3 cellular contexts compared by ENCODE assay signal in the genomic region with DNA sequence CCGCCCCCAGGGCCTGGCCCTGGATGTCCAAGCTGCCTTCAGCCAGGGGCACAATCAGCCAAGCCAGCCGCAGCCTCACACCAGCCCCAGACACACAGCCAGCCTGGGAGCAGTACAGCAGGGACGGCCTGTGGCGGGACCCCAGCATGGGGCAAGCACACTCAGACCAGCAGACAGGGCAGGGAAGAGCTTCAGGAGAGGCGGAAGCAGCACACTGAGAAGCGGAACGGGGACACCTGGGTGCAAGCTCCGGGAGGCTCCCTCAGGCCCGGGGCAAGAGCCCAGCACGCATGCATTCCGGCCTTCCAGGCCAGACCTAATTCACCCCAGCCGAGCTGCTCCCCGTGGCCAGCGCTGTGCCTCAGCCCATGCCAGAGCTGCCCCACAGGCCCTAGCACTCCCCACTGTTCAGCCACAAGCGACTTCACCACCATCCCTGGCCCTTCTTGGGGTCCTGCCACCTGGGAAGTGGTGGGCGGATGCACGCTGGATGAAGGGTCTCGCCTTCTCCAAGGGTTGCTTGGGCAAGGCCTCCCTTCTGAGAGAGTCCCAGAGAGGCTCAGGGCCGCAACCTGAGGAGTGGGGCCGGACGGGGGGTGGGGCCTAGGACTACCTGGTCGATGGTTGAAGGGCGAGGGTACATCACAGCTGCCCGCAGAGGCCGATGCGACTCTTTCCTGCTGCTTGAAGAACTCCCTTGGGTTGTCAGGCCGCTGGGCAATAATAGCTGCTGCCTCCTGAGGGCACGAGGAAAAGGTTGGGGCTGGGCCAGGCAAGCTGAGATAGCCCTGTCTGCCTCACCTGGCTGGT.
A peak's percentile ranks its signal among the peaks of the same experiment; 100 is the strongest.
TF ChIP-seq lines count a peak whose summit lies in the region.

No MANE protein-coding gene starts in this region.

TF ChIP-seq in GM23338, 12 proteins besides CTCF, POLR2A, EP300 and RAD21 (continues in another document):
- no peak for TF ChIP-seq JUNB (IDR thresholded peaks at IDR 0.05; ENCODE audit: unreplicated experiment)
- no peak for TF ChIP-seq EZH2 (IDR thresholded peaks at IDR 0.05; ENCODE audit: low read depth, unreplicated experiment)
- peak; percentile 48; the same call in 1 of the 2 replicates for TF ChIP-seq POLR2AphosphoS5 (IDR thresholded peaks at IDR 0.05; ENCODE audit: low read depth)
- TF ChIP-seq, protein P1, sequence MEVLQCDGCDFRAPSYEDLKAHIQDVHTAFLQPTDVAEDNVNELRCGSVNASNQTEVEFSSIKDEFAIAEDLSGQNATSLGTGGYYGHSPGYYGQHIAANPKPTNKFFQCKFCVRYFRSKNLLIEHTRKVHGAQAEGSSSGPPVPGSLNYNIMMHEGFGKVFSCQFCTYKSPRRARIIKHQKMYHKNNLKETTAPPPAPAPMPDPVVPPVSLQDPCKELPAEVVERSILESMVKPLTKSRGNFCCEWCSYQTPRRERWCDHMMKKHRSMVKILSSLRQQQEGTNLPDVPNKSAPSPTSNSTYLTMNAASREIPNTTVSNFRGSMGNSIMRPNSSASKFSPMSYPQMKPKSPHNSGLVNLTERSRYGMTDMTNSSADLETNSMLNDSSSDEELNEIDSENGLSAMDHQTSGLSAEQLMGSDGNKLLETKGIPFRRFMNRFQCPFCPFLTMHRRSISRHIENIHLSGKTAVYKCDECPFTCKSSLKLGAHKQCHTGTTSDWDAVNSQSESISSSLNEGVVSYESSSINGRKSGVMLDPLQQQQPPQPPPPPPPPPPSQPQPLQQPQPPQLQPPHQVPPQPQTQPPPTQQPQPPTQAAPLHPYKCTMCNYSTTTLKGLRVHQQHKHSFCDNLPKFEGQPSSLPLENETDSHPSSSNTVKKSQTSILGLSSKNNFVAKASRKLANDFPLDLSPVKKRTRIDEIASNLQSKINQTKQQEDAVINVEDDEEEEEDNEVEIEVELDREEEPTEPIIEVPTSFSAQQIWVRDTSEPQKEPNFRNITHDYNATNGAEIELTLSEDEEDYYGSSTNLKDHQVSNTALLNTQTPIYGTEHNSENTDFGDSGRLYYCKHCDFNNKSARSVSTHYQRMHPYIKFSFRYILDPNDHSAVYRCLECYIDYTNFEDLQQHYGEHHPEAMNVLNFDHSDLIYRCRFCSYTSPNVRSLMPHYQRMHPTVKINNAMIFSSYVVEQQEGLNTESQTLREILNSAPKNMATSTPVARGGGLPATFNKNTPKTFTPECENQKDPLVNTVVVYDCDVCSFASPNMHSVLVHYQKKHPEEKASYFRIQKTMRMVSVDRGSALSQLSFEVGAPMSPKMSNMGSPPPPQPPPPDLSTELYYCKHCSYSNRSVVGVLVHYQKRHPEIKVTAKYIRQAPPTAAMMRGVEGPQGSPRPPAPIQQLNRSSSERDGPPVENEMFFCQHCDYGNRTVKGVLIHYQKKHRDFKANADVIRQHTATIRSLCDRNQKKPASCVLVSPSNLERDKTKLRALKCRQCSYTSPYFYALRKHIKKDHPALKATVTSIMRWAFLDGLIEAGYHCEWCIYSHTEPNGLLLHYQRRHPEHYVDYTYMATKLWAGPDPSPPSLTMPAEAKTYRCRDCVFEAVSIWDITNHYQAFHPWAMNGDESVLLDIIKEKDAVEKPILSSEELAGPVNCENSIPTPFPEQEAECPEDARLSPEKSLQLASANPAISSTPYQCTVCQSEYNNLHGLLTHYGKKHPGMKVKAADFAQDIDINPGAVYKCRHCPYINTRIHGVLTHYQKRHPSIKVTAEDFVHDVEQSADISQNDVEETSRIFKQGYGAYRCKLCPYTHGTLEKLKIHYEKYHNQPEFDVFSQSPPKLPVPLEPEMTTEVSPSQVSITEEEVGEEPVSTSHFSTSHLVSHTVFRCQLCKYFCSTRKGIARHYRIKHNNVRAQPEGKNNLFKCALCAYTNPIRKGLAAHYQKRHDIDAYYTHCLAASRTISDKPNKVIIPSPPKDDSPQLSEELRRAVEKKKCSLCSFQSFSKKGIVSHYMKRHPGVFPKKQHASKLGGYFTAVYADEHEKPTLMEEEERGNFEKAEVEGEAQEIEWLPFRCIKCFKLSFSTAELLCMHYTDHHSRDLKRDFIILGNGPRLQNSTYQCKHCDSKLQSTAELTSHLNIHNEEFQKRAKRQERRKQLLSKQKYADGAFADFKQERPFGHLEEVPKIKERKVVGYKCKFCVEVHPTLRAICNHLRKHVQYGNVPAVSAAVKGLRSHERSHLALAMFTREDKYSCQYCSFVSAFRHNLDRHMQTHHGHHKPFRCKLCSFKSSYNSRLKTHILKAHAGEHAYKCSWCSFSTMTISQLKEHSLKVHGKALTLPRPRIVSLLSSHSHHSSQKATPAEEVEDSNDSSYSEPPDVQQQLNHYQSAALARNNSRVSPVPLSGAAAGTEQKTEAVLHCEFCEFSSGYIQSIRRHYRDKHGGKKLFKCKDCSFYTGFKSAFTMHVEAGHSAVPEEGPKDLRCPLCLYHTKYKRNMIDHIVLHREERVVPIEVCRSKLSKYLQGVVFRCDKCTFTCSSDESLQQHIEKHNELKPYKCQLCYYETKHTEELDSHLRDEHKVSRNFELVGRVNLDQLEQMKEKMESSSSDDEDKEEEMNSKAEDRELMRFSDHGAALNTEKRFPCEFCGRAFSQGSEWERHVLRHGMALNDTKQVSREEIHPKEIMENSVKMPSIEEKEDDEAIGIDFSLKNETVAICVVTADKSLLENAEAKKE (CRISPR knock-in tag; IDR thresholded peaks at IDR 0.05): no peak
- TF ChIP-seq ZNF331 (CRISPR knock-in tag; IDR thresholded peaks at IDR 0.05; ENCODE audit: low read depth): no peak
- TF ChIP-seq EZH2phosphoT487 (IDR thresholded peaks at IDR 0.05; ENCODE audit: unreplicated experiment): no peak

TF ChIP-seq in PFSK-1, 5 proteins besides CTCF, POLR2A, EP300 and RAD21:
- TF ChIP-seq SIN3A (IDR thresholded peaks at IDR 0.05; ENCODE audit: borderline replicate concordance, insufficient read depth, low read length): no peak
- TF ChIP-seq, protein P2, sequence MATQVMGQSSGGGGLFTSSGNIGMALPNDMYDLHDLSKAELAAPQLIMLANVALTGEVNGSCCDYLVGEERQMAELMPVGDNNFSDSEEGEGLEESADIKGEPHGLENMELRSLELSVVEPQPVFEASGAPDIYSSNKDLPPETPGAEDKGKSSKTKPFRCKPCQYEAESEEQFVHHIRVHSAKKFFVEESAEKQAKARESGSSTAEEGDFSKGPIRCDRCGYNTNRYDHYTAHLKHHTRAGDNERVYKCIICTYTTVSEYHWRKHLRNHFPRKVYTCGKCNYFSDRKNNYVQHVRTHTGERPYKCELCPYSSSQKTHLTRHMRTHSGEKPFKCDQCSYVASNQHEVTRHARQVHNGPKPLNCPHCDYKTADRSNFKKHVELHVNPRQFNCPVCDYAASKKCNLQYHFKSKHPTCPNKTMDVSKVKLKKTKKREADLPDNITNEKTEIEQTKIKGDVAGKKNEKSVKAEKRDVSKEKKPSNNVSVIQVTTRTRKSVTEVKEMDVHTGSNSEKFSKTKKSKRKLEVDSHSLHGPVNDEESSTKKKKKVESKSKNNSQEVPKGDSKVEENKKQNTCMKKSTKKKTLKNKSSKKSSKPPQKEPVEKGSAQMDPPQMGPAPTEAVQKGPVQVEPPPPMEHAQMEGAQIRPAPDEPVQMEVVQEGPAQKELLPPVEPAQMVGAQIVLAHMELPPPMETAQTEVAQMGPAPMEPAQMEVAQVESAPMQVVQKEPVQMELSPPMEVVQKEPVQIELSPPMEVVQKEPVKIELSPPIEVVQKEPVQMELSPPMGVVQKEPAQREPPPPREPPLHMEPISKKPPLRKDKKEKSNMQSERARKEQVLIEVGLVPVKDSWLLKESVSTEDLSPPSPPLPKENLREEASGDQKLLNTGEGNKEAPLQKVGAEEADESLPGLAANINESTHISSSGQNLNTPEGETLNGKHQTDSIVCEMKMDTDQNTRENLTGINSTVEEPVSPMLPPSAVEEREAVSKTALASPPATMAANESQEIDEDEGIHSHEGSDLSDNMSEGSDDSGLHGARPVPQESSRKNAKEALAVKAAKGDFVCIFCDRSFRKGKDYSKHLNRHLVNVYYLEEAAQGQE (IDR thresholded peaks at IDR 0.05; ENCODE audit: insufficient read depth in 1 of 2, low read depth in 2 of 2, low read length in 2 of 2): no peak
- no peak for TF ChIP-seq FOXP2 (optimal IDR thresholded peaks at IDR 0.05; ENCODE audit: borderline replicate concordance, extremely low read depth, extremely low read length, insufficient read depth)
- peak; percentile 37; the same call in 1 of the 2 replicates for TF ChIP-seq POLR2AphosphoS5 (IDR thresholded peaks at IDR 0.05; ENCODE audit: low read depth, low read length)
- no peak for TF ChIP-seq TAF1 (IDR thresholded peaks at IDR 0.05; ENCODE audit: borderline replicate concordance, insufficient read depth, low read length)

TF ChIP-seq in endothelial cell of umbilical vein, 7 proteins besides CTCF, POLR2A, EP300 and RAD21:
- peak; percentile 16 for TF ChIP-seq POLR2AphosphoS5 (IDR thresholded peaks at IDR 0.05; ENCODE audit: insufficient read depth, low read depth, low read length)
- TF ChIP-seq, protein P3, sequence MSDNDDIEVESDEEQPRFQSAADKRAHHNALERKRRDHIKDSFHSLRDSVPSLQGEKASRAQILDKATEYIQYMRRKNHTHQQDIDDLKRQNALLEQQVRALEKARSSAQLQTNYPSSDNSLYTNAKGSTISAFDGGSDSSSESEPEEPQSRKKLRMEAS (IDR thresholded peaks at IDR 0.05; ENCODE audit: insufficient read depth, insufficient read length): no peak
